Comparison of ENCODE assay signal across 8 cellular contexts in genomic region chr16:4936991-4937781, GRCh38. TPM values are rescaled to one million over a fixed set of nuclear protein-coding genes. Genes with fewer than 3 reads are reported as not detected.
DNase-seq lines count a peak whose midpoint lies in the region; ATAC-seq and TF ChIP-seq lines count a peak whose summit lies in the region.

A gene with protein sequence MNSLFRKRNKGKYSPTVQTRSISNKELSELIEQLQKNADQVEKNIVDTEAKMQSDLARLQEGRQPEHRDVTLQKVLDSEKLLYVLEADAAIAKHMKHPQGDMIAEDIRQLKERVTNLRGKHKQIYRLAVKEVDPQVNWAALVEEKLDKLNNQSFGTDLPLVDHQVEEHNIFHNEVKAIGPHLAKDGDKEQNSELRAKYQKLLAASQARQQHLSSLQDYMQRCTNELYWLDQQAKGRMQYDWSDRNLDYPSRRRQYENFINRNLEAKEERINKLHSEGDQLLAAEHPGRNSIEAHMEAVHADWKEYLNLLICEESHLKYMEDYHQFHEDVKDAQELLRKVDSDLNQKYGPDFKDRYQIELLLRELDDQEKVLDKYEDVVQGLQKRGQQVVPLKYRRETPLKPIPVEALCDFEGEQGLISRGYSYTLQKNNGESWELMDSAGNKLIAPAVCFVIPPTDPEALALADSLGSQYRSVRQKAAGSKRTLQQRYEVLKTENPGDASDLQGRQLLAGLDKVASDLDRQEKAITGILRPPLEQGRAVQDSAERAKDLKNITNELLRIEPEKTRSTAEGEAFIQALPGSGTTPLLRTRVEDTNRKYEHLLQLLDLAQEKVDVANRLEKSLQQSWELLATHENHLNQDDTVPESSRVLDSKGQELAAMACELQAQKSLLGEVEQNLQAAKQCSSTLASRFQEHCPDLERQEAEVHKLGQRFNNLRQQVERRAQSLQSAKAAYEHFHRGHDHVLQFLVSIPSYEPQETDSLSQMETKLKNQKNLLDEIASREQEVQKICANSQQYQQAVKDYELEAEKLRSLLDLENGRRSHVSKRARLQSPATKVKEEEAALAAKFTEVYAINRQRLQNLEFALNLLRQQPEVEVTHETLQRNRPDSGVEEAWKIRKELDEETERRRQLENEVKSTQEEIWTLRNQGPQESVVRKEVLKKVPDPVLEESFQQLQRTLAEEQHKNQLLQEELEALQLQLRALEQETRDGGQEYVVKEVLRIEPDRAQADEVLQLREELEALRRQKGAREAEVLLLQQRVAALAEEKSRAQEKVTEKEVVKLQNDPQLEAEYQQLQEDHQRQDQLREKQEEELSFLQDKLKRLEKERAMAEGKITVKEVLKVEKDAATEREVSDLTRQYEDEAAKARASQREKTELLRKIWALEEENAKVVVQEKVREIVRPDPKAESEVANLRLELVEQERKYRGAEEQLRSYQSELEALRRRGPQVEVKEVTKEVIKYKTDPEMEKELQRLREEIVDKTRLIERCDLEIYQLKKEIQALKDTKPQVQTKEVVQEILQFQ (N-terminal part only) (minus strand): TSS chr16:4937148. CDS start chr16:4937045, 103 bp downstream.

- no peak for TF ChIP-seq CTCF in Calu3 (IDR thresholded peaks at IDR 0.05; ENCODE audit: unreplicated experiment)
- no peak for TF ChIP-seq CTCF in retinal pigment epithelial cell (conservative IDR thresholded peaks at IDR 0.05; ENCODE audit: low read depth, low read length)

- no TSS peak for BruUV-seq in Calu3 (replicated peaks; lab: Mats Ljungman, UMichigan)

- H3K9me3 Mint-ChIP-seq in Calu3 (ENCODE audit: low read depth, unreplicated experiment) (no peaks in the 10 kb centered on the region), IgD-negative memory B cell (peaks cover 0 to 1% (median 0%) of the 10 kb centered on the region in 3 donors)
- no peaks in the 10 kb centered on the region for H3K9me3 Mint-ChIP-seq in activated naive CD8-positive, alpha-beta T cell treated with anti-CD3 and anti-CD28 coated beads for 36 hours

- no peak within 1 kb of the TSS for H3K27ac ChIP-seq in right cardiac atrium (ENCODE audit: low read length)

- H3K36me3 Mint-ChIP-seq in Calu3 (ENCODE audit: insufficient read depth, unreplicated experiment) (peaks cover 43% of the 10 kb centered on the region), IgD-negative memory B cell (no peaks in the 10 kb centered on the region)
- H3K36me3 Mint-ChIP-seq in activated naive CD8-positive, alpha-beta T cell treated with anti-CD3 and anti-CD28 coated beads for 36 hours = no peaks in the 10 kb centered on the region

- 12% methylated on average over 76 of the region's 76 CpGs for WGBS in right cardiac atrium

- intact Hi-C loops in Calu3 (cut with micrococcal nuclease; ENCODE audit: unreplicated experiment) (loop anchor here (5.0 kb wide), 1 partner anchor 55 kb away; no protein-coding TSS in a partner anchor), right cardiac atrium (cut with DNase I) (loop anchor here in 1 of 4 donors (10.0 kb wide), 1 partner anchor 52 kb away; no protein-coding TSS in a partner anchor)

- H3K4me3 ChIP-seq in right cardiac atrium (ENCODE audit: low read length) (peak within 1 kb of the TSS; percentile 58), retinal pigment epithelial cell (ENCODE audit: low read length) (peak within 1 kb of the TSS; percentile 78)

- ATAC-seq in right cardiac atrium (peak; percentile 30 to 53), GM19328 (IDR thresholded peaks at IDR 0.05; ENCODE audit: unreplicated experiment) (no peak), GM19023 (IDR thresholded peaks at IDR 0.05; ENCODE audit: unreplicated experiment) (no peak)

- H3K4me3 Mint-ChIP-seq in Calu3 (ENCODE audit: low read depth, unreplicated experiment) (peak within 1 kb of the TSS; percentile 97), IgD-negative memory B cell (peak within 1 kb of the TSS; percentile 22 to 84 (median 75))
- H3K4me3 Mint-ChIP-seq in activated naive CD8-positive, alpha-beta T cell treated with anti-CD3 and anti-CD28 coated beads for 36 hours = peak within 1 kb of the TSS; percentile 69

- DNase-seq in Calu3 = peak; percentile 100
- DNase-seq in activated naive CD8-positive, alpha-beta T cell treated with anti-CD3 and anti-CD28 coated beads for 36 hours = peak; percentile 22
- DNase-seq in right cardiac atrium = peak; percentile 42 to 87 (median 83)
- DNase-seq in retinal pigment epithelial cell (ENCODE audit: low read depth) = no peak
- no peak for DNase-seq in MV-4-11 (lab: John Stamatoyannopoulos, UW)

- H3K27me3 ChIP-seq in right cardiac atrium (ENCODE audit: control insufficient read depth, insufficient read depth) = no peaks in the 10 kb centered on the region

- no peaks in the 10 kb centered on the region for H3K9me3 ChIP-seq in right cardiac atrium (ENCODE audit: control insufficient read depth, low read length)

- CTCF ChIA-PET in Calu3 (lab: Charles Lee) = interaction anchor here (0.9 to 1.5 kb wide), 3 partner anchors 22 to 113 kb away, joined by 3 to 9 read pairs (median 4); no protein-coding TSS in a partner anchor

- H3K27me3 Mint-ChIP-seq in Calu3 (ENCODE audit: unreplicated experiment) (no peaks in the 10 kb centered on the region), IgD-negative memory B cell (peaks cover 36% of the 10 kb centered on the region)
- peaks cover 39% of the 10 kb centered on the region for H3K27me3 Mint-ChIP-seq in activated naive CD8-positive, alpha-beta T cell treated with anti-CD3 and anti-CD28 coated beads for 36 hours

- H3K4me1 Mint-ChIP-seq in Calu3 (ENCODE audit: low read depth, unreplicated experiment) (peaks cover 28% of the 10 kb centered on the region), IgD-negative memory B cell (peaks cover 0 to 6% (median 0%) of the 10 kb centered on the region in 3 donors)
- no peaks in the 10 kb centered on the region for H3K4me1 Mint-ChIP-seq in activated naive CD8-positive, alpha-beta T cell treated with anti-CD3 and anti-CD28 coated beads for 36 hours

- H3K27ac Mint-ChIP-seq in Calu3 (ENCODE audit: unreplicated experiment) = peak within 1 kb of the TSS; percentile 77
- no peak within 1 kb of the TSS for H3K27ac Mint-ChIP-seq in IgD-negative memory B cell
- H3K27ac Mint-ChIP-seq in activated naive CD8-positive, alpha-beta T cell treated with anti-CD3 and anti-CD28 coated beads for 36 hours = no peak within 1 kb of the TSS

- H3K4me1 ChIP-seq in right cardiac atrium (ENCODE audit: control insufficient read depth, insufficient read depth, low read length) = peaks cover 2% of the 10 kb centered on the region

RNA-seq across cellular contexts. Expression of the gene that starts here (rescaled TPM):
- 75.0 and 104 TPM in 2 replicates for total RNA-seq in Calu3 (2022)
- polyA plus RNA-seq in IgD-negative memory B cell = 0.55 TPM
- not detected for total RNA-seq in activated naive CD8-positive, alpha-beta T cell treated with anti-CD3 and anti-CD28 coated beads for 36 hours
- total RNA-seq in right cardiac atrium = 10 to 100 TPM in 2 of 4 donors, 1 to 10 TPM in 2; 3.9 to 19.1 (median 8.4) TPM
- polyA plus RNA-seq in right cardiac atrium = 5.0 TPM

Comparison
In these comparisons a context has a peak if more than half of its experiments do, and no peak if none do; other contexts are left out.
1. RNA of the gene that starts here (total RNA-seq): 75.0 to 104 TPM in Calu3 and 3.9 to 19.1 TPM in right cardiac atrium; not detected in activated naive CD8-positive, alpha-beta T cell treated with anti-CD3 and anti-CD28 coated beads for 36 hours; every median in the first group is over 4 times any median in the second.
2. Peak in DNase-seq in activated naive CD8-positive, alpha-beta T cell treated with anti-CD3 and anti-CD28 coated beads for 36 hours; RNA of the gene not detected or under 1 TPM.
3. DNase-seq: peak in Calu3 (single experiment) and right cardiac atrium (3 of 3); none in retinal pigment epithelial cell (single experiment) and MV-4-11 (single experiment).
4. ATAC-seq: peak in right cardiac atrium (2 of 2); none in GM19328 (single experiment) and GM19023 (single experiment).
5. Peak in every context shown above with its lines, with median percentiles within 50 percentile points of each other: H3K4me3 Mint-ChIP-seq.